10 cellular contexts compared by ENCODE assay signal in genomic region chr1:65793359-65793732, GRCh38.
DNase-seq lines count a peak whose midpoint lies in the region; FAIRE-seq and TF ChIP-seq lines count a peak whose summit lies in the region.
"Had no signal": no experiment of that assay in that cellular context is flagged by ENCODE, and none has a peak within 500 bp of the region (broad histone marks: within the 10 kb centered on the region; RNA-seq: fewer than 3 reads in every experiment).

No MANE protein-coding gene starts in this region.

- TF ChIP-seq CTCF in WI38 (IDR thresholded peaks at IDR 0.05; ENCODE audit: low read depth, low read length) (no peak), D721Med (IDR thresholded peaks at IDR 0.05; ENCODE audit: insufficient read depth, missing control alignments) (no peak), GM13977 (IDR thresholded peaks at IDR 0.05; ENCODE audit: extremely low read depth, insufficient read depth, missing control alignments) (no peak)

- peaks cover 6% of the 10 kb centered on the region for H3K4me1 Mint-ChIP-seq in T-helper 1 cell treated with Interleukin-12 subunit alpha and Interleukin-12 subunit beta and Interleukin-4 antibody, amounts not matched to agents 30 μg/mL and 1 μg/mL, for 36 hours (ENCODE audit: low read depth)
- H3K4me1 Mint-ChIP-seq: IgD-negative memory B cell had no signal

- peaks cover 5% of the 10 kb centered on the region for H3K36me3 Mint-ChIP-seq in T-helper 1 cell treated with Interleukin-12 subunit alpha and Interleukin-12 subunit beta and Interleukin-4 antibody, amounts not matched to agents 30 μg/mL and 1 μg/mL, for 36 hours (ENCODE audit: low read depth)
- H3K36me3 Mint-ChIP-seq: IgD-negative memory B cell had no signal

- DNase-seq in T-helper 1 cell, result no peak
- no peak for DNase-seq in stimulated activated CD4-positive, alpha-beta T cell treated with anti-CD3 and anti-CD28 coated beads, Interleukin-15, amount 100 ng/mL, for 24 hours
- no peak for DNase-seq in D721Med (ENCODE audit: insufficient read length, low spot score)
- no peak for DNase-seq in GM13977 (ENCODE audit: low spot score)

- no peak overlapping the region for H3K27ac Mint-ChIP-seq in T-helper 1 cell treated with Interleukin-12 subunit alpha and Interleukin-12 subunit beta and Interleukin-4 antibody, amounts not matched to agents 30 μg/mL and 1 μg/mL, for 36 hours
- H3K27ac Mint-ChIP-seq: IgD-negative memory B cell had no signal

- peaks cover 68% of the 10 kb centered on the region for H3K27me3 Mint-ChIP-seq in T-helper 1 cell treated with Interleukin-12 subunit alpha and Interleukin-12 subunit beta and Interleukin-4 antibody, amounts not matched to agents 30 μg/mL and 1 μg/mL, for 36 hours (ENCODE audit: low read depth)

- in situ Hi-C loops in GM13977 (cut with MboI; ENCODE audit: low pct_unique_long_range_greater_than_20kb, low sequenced_read_pairs, unreplicated experiment), result no loop called here

- H3K4me3 ChIP-seq in WI38 (ENCODE audit: low read depth, low read length) (peak overlapping the region; percentile 54), iPS-15b (ENCODE audit: low read depth, low read length) (peak overlapping the region; percentile 78), subcutaneous abdominal adipose tissue (ENCODE audit: low read depth in 1 of 5, low read length in 5 of 5) (peak overlapping the region; percentile 42 to 67 (median 59))

- no peak overlapping the region for H3K9ac ChIP-seq in iPS-15b (ENCODE audit: low read depth, low read length)
- H3K9ac ChIP-seq in subcutaneous abdominal adipose tissue (ENCODE audit: low read length in 5 of 5), result no peak overlapping the region

- H3K9me3 Mint-ChIP-seq in T-helper 1 cell treated with Interleukin-12 subunit alpha and Interleukin-12 subunit beta and Interleukin-4 antibody, amounts not matched to agents 30 μg/mL and 1 μg/mL, for 36 hours, result peaks cover 15% of the 10 kb centered on the region

- H3K4me1 ChIP-seq in iPS-15b (ENCODE audit: control insufficient read depth, insufficient read depth, low read length) (no peaks in the 10 kb centered on the region), subcutaneous abdominal adipose tissue (ENCODE audit: control insufficient read depth in 5 of 5, insufficient read depth in 5 of 5, low read length in 5 of 5) (peaks cover 0 to 34% (median 30%) of the 10 kb centered on the region in 5 donors)

- H3K36me3 ChIP-seq in iPS-15b (ENCODE audit: control insufficient read depth, insufficient read depth, low read length), result no peaks in the 10 kb centered on the region
- H3K36me3 ChIP-seq in subcutaneous abdominal adipose tissue (ENCODE audit: control insufficient read depth in 5 of 5, insufficient read depth in 5 of 5, low read length in 5 of 5), result no peaks in the 10 kb centered on the region

- H3K4me3 Mint-ChIP-seq in T-helper 1 cell treated with Interleukin-12 subunit alpha and Interleukin-12 subunit beta and Interleukin-4 antibody, amounts not matched to agents 30 μg/mL and 1 μg/mL, for 36 hours, result peak overlapping the region; percentile 80
- H3K4me3 Mint-ChIP-seq: IgD-negative memory B cell had no signal

- FAIRE-seq in D721Med (lab: Jason Lieb, UNC), result no peak
- FAIRE-seq: colon had no signal

- H3K27me3 ChIP-seq in iPS-15b (ENCODE audit: control insufficient read depth, insufficient read depth, low read length) (peaks cover 69% of the 10 kb centered on the region), subcutaneous abdominal adipose tissue (ENCODE audit: control insufficient read depth in 5 of 5, insufficient read depth in 4 of 5, low read length in 5 of 5) (peaks cover 4 to 20% (median 6%) of the 10 kb centered on the region in 5 donors)

- no peaks in the 10 kb centered on the region for H3K9me3 ChIP-seq in iPS-15b (ENCODE audit: control insufficient read depth, insufficient read depth, low read length)
- H3K9me3 ChIP-seq in subcutaneous abdominal adipose tissue (ENCODE audit: control insufficient read depth in 5 of 5, low read length in 5 of 5), result peaks cover 3 to 13% (median 9%) of the 10 kb centered on the region in 5 donors

- no peak overlapping the region for H3K27ac ChIP-seq in subcutaneous abdominal adipose tissue (ENCODE audit: low read depth, low read length)
